8 cellular contexts compared by ENCODE assay signal in genomic region chr12:8026282-8026637, GRCh38. TPM values are rescaled to one million over a fixed set of nuclear protein-coding genes. Genes with fewer than 3 reads are reported as not detected.
DNase-seq lines count a peak whose midpoint lies in the region; ATAC-seq, FAIRE-seq and TF ChIP-seq lines count a peak whose summit lies in the region.

No MANE protein-coding gene starts in this region.

- peaks cover 0 to 12% of the 10 kb centered on the region in 2 donors for H3K36me3 Mint-ChIP-seq in CD4-positive, alpha-beta memory T cell
- H3K36me3 Mint-ChIP-seq in brain = no peaks in the 10 kb centered on the region

- CTCF ChIA-PET in CD4-positive, alpha-beta memory T cell (lab: Charles Lee; ENCODE audit: partially characterized antibody) = interaction anchor here (0.7 to 1.0 kb wide), 2 partner anchors 52 to 93 kb away, joined by 3 read pairs; no protein-coding TSS in a partner anchor
- CTCF ChIA-PET in HepG2 (lab: Yijun Ruan, JAX; ENCODE audit: low intra/inter-chr PET ratio, low total read pairs) = no interaction called here

- H3K4me1 Mint-ChIP-seq in CD4-positive, alpha-beta memory T cell = peaks cover 10 to 20% (median 15%) of the 10 kb centered on the region in 4 donors
- peaks cover 20% of the 10 kb centered on the region for H3K4me1 Mint-ChIP-seq in brain

- H3K27me3 Mint-ChIP-seq in CD4-positive, alpha-beta memory T cell = no peaks in the 10 kb centered on the region
- peaks cover 5% of the 10 kb centered on the region for H3K27me3 Mint-ChIP-seq in brain

- peak overlapping the region; percentile 43 to 89 for H3K4me3 ChIP-seq in CD4-positive, alpha-beta memory T cell (ENCODE audit: low read length in 2 of 2)
- H3K4me3 ChIP-seq in HepG2 (replicated peaks in 1 of 3; ENCODE audit: insufficient read depth in 1 of 3, low read depth in 2 of 3, low read length in 3 of 3) (peak overlapping the region; percentile 55 to 72 (median 62)), tibial artery (peak overlapping the region; percentile 75 to 86)

- H3K9me3 Mint-ChIP-seq in CD4-positive, alpha-beta memory T cell = no peaks in the 10 kb centered on the region
- H3K9me3 Mint-ChIP-seq in brain = peaks cover 0 to 3% (median 0%) of the 10 kb centered on the region in 5 experiments

- H3K27me3 ChIP-seq in CD4-positive, alpha-beta memory T cell (ENCODE audit: insufficient read depth, low read length) = no peaks in the 10 kb centered on the region
- H3K27me3 ChIP-seq in HepG2 (ENCODE audit: control insufficient read depth in 1 of 2, insufficient read depth in 2 of 2, low read length in 2 of 2) (no peaks in the 10 kb centered on the region), tibial artery (no peaks in the 10 kb centered on the region)

- 1% methylated on average over 11 of the region's 11 CpGs for WGBS in HepG2 (ENCODE audit: low lambda C conversion rate)

- peaks cover 13% of the 10 kb centered on the region for H3K4me1 ChIP-seq in CD4-positive, alpha-beta memory T cell (ENCODE audit: insufficient read depth, low read length)
- H3K4me1 ChIP-seq in HepG2 (ENCODE audit: insufficient read depth, low read length) (peaks cover 14% of the 10 kb centered on the region), tibial artery (peaks cover 0 to 6% (median under 1%) of the 10 kb centered on the region in 4 donors)

- H3K79me2 ChIP-seq in HepG2 (ENCODE audit: insufficient read depth, low read length) = no peaks in the 10 kb centered on the region

- FAIRE-seq in HepG2 (lab: Jason Lieb, UNC) = no peak

- peak overlapping the region; percentile 99 for H3K27ac ChIP-seq in CD4-positive, alpha-beta memory T cell (ENCODE audit: low read depth, low read length)
- H3K27ac ChIP-seq in HepG2 (ENCODE audit: extremely low read length, insufficient read depth, low read length) (peak overlapping the region; percentile 92), tibial artery (peak overlapping the region; percentile 99 to 100)

- peak; percentile 54 to 62; a peak in 2 of 4 replicates for TF ChIP-seq POLR2A in HepG2 (IDR thresholded peaks at IDR 0.05; ENCODE audit: insufficient read depth in 1 of 2, low read depth in 2 of 2, low read length in 2 of 2)

- no peak for DNase-seq in CD4-positive, alpha-beta memory T cell
- DNase-seq in HepG2 (ENCODE audit: low spot score) (no peak), tibial artery (no peak), medulla oblongata (ENCODE audit: extremely low spot score) (no peak)
- no peak for DNase-seq in stimulated activated CD4-positive, alpha-beta T cell treated with anti-CD3 and anti-CD28 coated beads, Interleukin-2, amount 100 ng/mL, for 48 hours

- H2AFZ ChIP-seq in HepG2 (ENCODE audit: low read length) = peak overlapping the region; percentile 96

- in situ Hi-C loops in HepG2 (cut with HindIII; ENCODE audit: extremely low pct_ligation_motif_present, low pct_unique_long_range_greater_than_20kb) = no loop called here

- H4K20me1 ChIP-seq in HepG2 (ENCODE audit: insufficient read depth, low read length) = no peaks in the 10 kb centered on the region

- BruUV-seq in HepG2 (replicated peaks; lab: Mats Ljungman, UMichigan) = no TSS peak

- H3K36me3 ChIP-seq in CD4-positive, alpha-beta memory T cell (ENCODE audit: insufficient read depth, low read length) = no peaks in the 10 kb centered on the region
- H3K36me3 ChIP-seq in HepG2 (replicated peaks in 1 of 2; ENCODE audit: control insufficient read depth in 1 of 2, insufficient read depth in 2 of 2, low read length in 2 of 2) = no peaks in the 10 kb centered on the region
- H3K36me3 ChIP-seq in tibial artery = no peaks in the 10 kb centered on the region

- H3K4me3 Mint-ChIP-seq in CD4-positive, alpha-beta memory T cell = peak overlapping the region; percentile 90 to 99 (median 96)
- peak overlapping the region; percentile 90 to 99 (median 95) for H3K4me3 Mint-ChIP-seq in brain

- H3K9ac ChIP-seq in HepG2 (ENCODE audit: insufficient read depth, low read depth, low read length) = peak overlapping the region; percentile 62

- POLR2A ChIA-PET in CD4-positive, alpha-beta memory T cell (lab: Charles Lee; ENCODE audit: partially characterized antibody) = interaction anchor here (0.7 to 3.5 kb wide), 10 partner anchors 8 to 163 kb away, joined by 3 to 59 read pairs (median 4); partner anchors contain the start of gene SLC2A3
- POLR2A ChIA-PET in HepG2 (lab: Yijun Ruan, JAX) = no interaction called here

- no peak for TF ChIP-seq RAD21 in HepG2 (CRISPR knock-in tag; IDR thresholded peaks at IDR 0.05)

- H3K9me3 ChIP-seq in CD4-positive, alpha-beta memory T cell (ENCODE audit: control insufficient read depth in 1 of 2, low read length in 2 of 2) = no peaks in the 10 kb centered on the region
- H3K9me3 ChIP-seq in HepG2 (ENCODE audit: low read length) (no peaks in the 10 kb centered on the region), tibial artery (no peaks in the 10 kb centered on the region)

- peak overlapping the region; percentile 84 for H3K4me2 ChIP-seq in HepG2 (ENCODE audit: low read depth, low read length)

- intact Hi-C loops in CD4-positive, alpha-beta memory T cell (cut with micrococcal nuclease) = loop anchor here (1.0 to 2.0 kb wide), 9 partner anchors 8 to 217 kb away; partner anchors contain the start of genes C3AR1, NECAP1 and SLC2A3
- intact Hi-C loops in HepG2 (cut with micrococcal nuclease; ENCODE audit: unreplicated experiment) (no loop called here), tibial artery (cut with DNase I; ENCODE audit: low total_unique reads) (no loop called here)

- peak; percentile 14 for ATAC-seq in GM19463 (IDR thresholded peaks at IDR 0.05; ENCODE audit: unreplicated experiment)
- peak; percentile 27 for ATAC-seq in HG03460 (IDR thresholded peaks at IDR 0.05; ENCODE audit: unreplicated experiment)
- ATAC-seq in HepG2 = peak; percentile 25

- TF ChIP-seq EP300 in HepG2 (IDR thresholded peaks at IDR 0.05; ENCODE audit: low read depth in 2 of 2, low read length in 2 of 2) = no peak
- no peak for TF ChIP-seq EP300 in HepG2 (CRISPR knock-in tag; IDR thresholded peaks at IDR 0.05; ENCODE audit: borderline replicate concordance)

- H3K27ac Mint-ChIP-seq in CD4-positive, alpha-beta memory T cell = peak overlapping the region; percentile 96 to 100 (median 100)
- H3K27ac Mint-ChIP-seq in brain = peak overlapping the region; percentile 96 to 99 (median 99)

- TF ChIP-seq CTCF in brain (conservative IDR thresholded peaks at IDR 0.05) (no peak), HepG2 (CRISPR knock-in tag; IDR thresholded peaks at IDR 0.05) (no peak), tibial artery (IDR thresholded peaks at IDR 0.05) (peak in 1 of 2 experiments; percentile 15)

RNA-seq across cellular contexts. Expression of gene FOXJ2, which starts 6.3 kb away (rescaled TPM):
- total RNA-seq in CD4-positive, alpha-beta memory T cell = 10 to 100 TPM; 32.4 to 33.4 TPM
- polyA plus RNA-seq in CD4-positive, alpha-beta memory T cell = 10 to 100 TPM in 1 of 2 donors, 1 to 10 TPM in 1; 4.8 to 18.3 TPM
- polyA plus RNA-seq in brain (ENCODE audit: insufficient read depth, low read depth, low replicate concordance) = 23.0 TPM
- 2.2 and 3.0 TPM in 2 replicates for total RNA-seq in HepG2 (2016; rRNA removed; fragmentation: Illumina TruSeq; extraction: Trizol)
- total RNA-seq in HepG2 (2016; cell fraction: cytosol; rRNA removed; fragmentation: Illumina TruSeq; extraction: Trizol; ENCODE audit: low read depth) = 0.40 and 0.79 TPM in 2 replicates
- total RNA-seq in HepG2 (2016; cell fraction: insoluble cytoplasmic fraction; rRNA removed; fragmentation: Illumina TruSeq; extraction: Trizol) = 1.9 and 2.6 TPM in 2 replicates
- total RNA-seq in HepG2 (2016; cell fraction: membrane; rRNA removed; fragmentation: Illumina TruSeq; extraction: Trizol) = 1.6 and 1.8 TPM in 2 replicates
- 3.4 and 3.8 TPM in 2 replicates for total RNA-seq in HepG2 (2016; cell fraction: nucleus; rRNA removed; fragmentation: Illumina TruSeq; extraction: Trizol)
- 2.4 and 2.9 TPM in 2 replicates for polyA plus RNA-seq in HepG2 (2011; rRNA removed)
- 1.2 and 1.3 TPM in 2 replicates for polyA plus RNA-seq in HepG2 (2011; cell fraction: cytosol; rRNA removed)
- polyA plus RNA-seq in HepG2 (2011; cell fraction: nucleus; rRNA removed) = 4.7 and 5.1 TPM in 2 replicates
- 2.9 and 4.3 TPM in 2 replicates for polyA plus RNA-seq in HepG2 (2012)
- 0.14 and 0.19 TPM in 2 replicates for polyA plus RNA-seq in HepG2 (2016; cell fraction: cytosol; fragmentation: Illumina TruSeq; extraction: Trizol; ENCODE audit: low read depth)
- 2.9 and 3.1 TPM in 2 replicates for polyA plus RNA-seq in HepG2 (2016; cell fraction: insoluble cytoplasmic fraction; fragmentation: Illumina TruSeq; extraction: Trizol; ENCODE audit: low read depth)
- 0.69 and 0.73 TPM in 2 replicates for polyA plus RNA-seq in HepG2 (2016; cell fraction: membrane; fragmentation: Illumina TruSeq; extraction: Trizol; ENCODE audit: low read depth)
- polyA plus RNA-seq in HepG2 (2016; cell fraction: nucleus; fragmentation: Illumina TruSeq; extraction: Trizol; ENCODE audit: insufficient read depth, low read depth) = 6.6 and 7.8 TPM in 2 replicates
- 4.0 and 8.3 TPM in 2 replicates for polyA minus RNA-seq in HepG2 (2011; rRNA and poly(A)+ RNA removed; ENCODE audit: low replicate concordance)
- polyA minus RNA-seq in HepG2 (2011; cell fraction: cytosol; rRNA and poly(A)+ RNA removed) = 1.7 and 1.9 TPM in 2 replicates
- 2.8 and 3.6 TPM in 2 replicates for polyA minus RNA-seq in HepG2 (2011; cell fraction: nucleus; rRNA and poly(A)+ RNA removed)

RNA-seq across cellular contexts. Expression of gene C3AR1, which starts 39.9 kb away (rescaled TPM):
- total RNA-seq in CD4-positive, alpha-beta memory T cell = 1 to 10 TPM; 4.6 to 6.1 TPM
- 10 to 100 TPM in 1 of 2 donors, 1 to 10 TPM in 1; 8.6 to 10.6 TPM for polyA plus RNA-seq in CD4-positive, alpha-beta memory T cell
- polyA plus RNA-seq in brain (ENCODE audit: insufficient read depth, low read depth, low replicate concordance) (4.1 TPM), HepG2 (2011; rRNA removed) (not detected in 2 replicates)
- total RNA-seq in HepG2 (2016; rRNA removed; fragmentation: Illumina TruSeq; extraction: Trizol) = not detected in 2 replicates
- not detected in 2 replicates for total RNA-seq in HepG2 (2016; cell fraction: cytosol; rRNA removed; fragmentation: Illumina TruSeq; extraction: Trizol; ENCODE audit: low read depth)
- total RNA-seq in HepG2 (2016; cell fraction: insoluble cytoplasmic fraction; rRNA removed; fragmentation: Illumina TruSeq; extraction: Trizol) = not detected in 2 replicates
- not detected in 2 replicates for total RNA-seq in HepG2 (2016; cell fraction: membrane; rRNA removed; fragmentation: Illumina TruSeq; extraction: Trizol)
- total RNA-seq in HepG2 (2016; cell fraction: nucleus; rRNA removed; fragmentation: Illumina TruSeq; extraction: Trizol) = not detected in 2 replicates
- not detected in 2 replicates for polyA plus RNA-seq in HepG2 (2011; cell fraction: cytosol; rRNA removed)
- not detected in 2 replicates for polyA plus RNA-seq in HepG2 (2011; cell fraction: nucleus; rRNA removed)
- polyA plus RNA-seq in HepG2 (2012) = not detected in 2 replicates
- polyA plus RNA-seq in HepG2 (2016; cell fraction: cytosol; fragmentation: Illumina TruSeq; extraction: Trizol; ENCODE audit: low read depth) = not detected in 2 replicates
- not detected in 2 replicates for polyA plus RNA-seq in HepG2 (2016; cell fraction: insoluble cytoplasmic fraction; fragmentation: Illumina TruSeq; extraction: Trizol; ENCODE audit: low read depth)
- not detected in 2 replicates for polyA plus RNA-seq in HepG2 (2016; cell fraction: membrane; fragmentation: Illumina TruSeq; extraction: Trizol; ENCODE audit: low read depth)
- not detected in 2 replicates for polyA plus RNA-seq in HepG2 (2016; cell fraction: nucleus; fragmentation: Illumina TruSeq; extraction: Trizol; ENCODE audit: insufficient read depth, low read depth)
- polyA minus RNA-seq in HepG2 (2011; rRNA and poly(A)+ RNA removed; ENCODE audit: low replicate concordance) = not detected in 2 replicates
- polyA minus RNA-seq in HepG2 (2011; cell fraction: cytosol; rRNA and poly(A)+ RNA removed) = not detected in 2 replicates
- not detected in 2 replicates for polyA minus RNA-seq in HepG2 (2011; cell fraction: nucleus; rRNA and poly(A)+ RNA removed)

RNA-seq across cellular contexts. Expression of gene NECAP1, which starts 55.8 kb away (rescaled TPM):
- total RNA-seq in CD4-positive, alpha-beta memory T cell = 10 to 100 TPM; 59.2 to 59.5 TPM
- polyA plus RNA-seq in CD4-positive, alpha-beta memory T cell = 10 to 100 TPM; 24.3 to 29.3 TPM
- polyA plus RNA-seq in brain (ENCODE audit: insufficient read depth, low read depth, low replicate concordance) (43.4 TPM), HepG2 (2011; rRNA removed) (17.7 and 24.4 TPM in 2 replicates)
- 28.4 and 33.8 TPM in 2 replicates for total RNA-seq in HepG2 (2016; rRNA removed; fragmentation: Illumina TruSeq; extraction: Trizol)
- total RNA-seq in HepG2 (2016; cell fraction: cytosol; rRNA removed; fragmentation: Illumina TruSeq; extraction: Trizol; ENCODE audit: low read depth) = 3.8 and 4.0 TPM in 2 replicates
- total RNA-seq in HepG2 (2016; cell fraction: insoluble cytoplasmic fraction; rRNA removed; fragmentation: Illumina TruSeq; extraction: Trizol) = 28.8 and 35.2 TPM in 2 replicates
- total RNA-seq in HepG2 (2016; cell fraction: membrane; rRNA removed; fragmentation: Illumina TruSeq; extraction: Trizol) = 10.9 and 13.5 TPM in 2 replicates
- 19.3 and 24.6 TPM in 2 replicates for total RNA-seq in HepG2 (2016; cell fraction: nucleus; rRNA removed; fragmentation: Illumina TruSeq; extraction: Trizol)
- 23.1 and 25.7 TPM in 2 replicates for polyA plus RNA-seq in HepG2 (2011; cell fraction: cytosol; rRNA removed)
- 23.3 and 25.9 TPM in 2 replicates for polyA plus RNA-seq in HepG2 (2011; cell fraction: nucleus; rRNA removed)
- polyA plus RNA-seq in HepG2 (2012) = 13.2 and 15.4 TPM in 2 replicates
- polyA plus RNA-seq in HepG2 (2016; cell fraction: cytosol; fragmentation: Illumina TruSeq; extraction: Trizol; ENCODE audit: low read depth) = 1.1 and 1.3 TPM in 2 replicates
- polyA plus RNA-seq in HepG2 (2016; cell fraction: insoluble cytoplasmic fraction; fragmentation: Illumina TruSeq; extraction: Trizol; ENCODE audit: low read depth) = 29.8 and 32.2 TPM in 2 replicates
- polyA plus RNA-seq in HepG2 (2016; cell fraction: membrane; fragmentation: Illumina TruSeq; extraction: Trizol; ENCODE audit: low read depth) = 3.2 and 4.2 TPM in 2 replicates
- polyA plus RNA-seq in HepG2 (2016; cell fraction: nucleus; fragmentation: Illumina TruSeq; extraction: Trizol; ENCODE audit: insufficient read depth, low read depth) = 25.5 and 30.5 TPM in 2 replicates
- 23.1 and 37.5 TPM in 2 replicates for polyA minus RNA-seq in HepG2 (2011; rRNA and poly(A)+ RNA removed; ENCODE audit: low replicate concordance)
- 20.2 and 23.5 TPM in 2 replicates for polyA minus RNA-seq in HepG2 (2011; cell fraction: cytosol; rRNA and poly(A)+ RNA removed)
- polyA minus RNA-seq in HepG2 (2011; cell fraction: nucleus; rRNA and poly(A)+ RNA removed) = 20.9 and 33.4 TPM in 2 replicates
